23 cellular contexts compared by ENCODE assay signal in the genomic region with DNA sequence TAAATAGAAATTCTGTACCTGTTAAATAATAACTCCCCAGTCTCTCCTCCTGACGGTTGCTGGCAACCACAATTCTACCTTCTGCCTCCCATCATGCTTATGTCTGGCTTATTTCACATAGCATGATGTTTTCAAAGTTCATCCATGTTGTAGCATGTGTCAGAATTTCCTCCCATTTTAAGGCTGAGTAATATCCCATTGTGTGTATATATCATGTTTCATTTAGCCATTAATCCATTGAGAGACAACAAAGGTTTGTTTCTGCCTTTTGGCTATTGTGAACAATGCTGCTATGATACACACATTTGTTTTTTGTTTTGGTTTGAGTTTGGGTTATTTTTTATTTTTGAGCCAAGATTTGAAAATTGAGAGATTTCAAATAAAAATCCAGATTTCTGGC.
A peak's percentile ranks its signal among the peaks of the same experiment; 100 is the strongest.
DNase-seq lines count a peak whose midpoint lies in the region; ATAC-seq, FAIRE-seq and TF ChIP-seq lines count a peak whose summit lies in the region.
"Had no signal": no experiment of that assay in that cellular context is flagged by ENCODE, and none has a peak within 500 bp of the region (broad histone marks: within the 10 kb centered on the region; RNA-seq: fewer than 3 reads in every experiment).

No MANE protein-coding gene starts in this region.

- ATAC-seq in A549, result no peak
- ATAC-seq: CD8-positive, alpha-beta T cell had no signal

- TF ChIP-seq CTCF in A549 (IDR thresholded peaks at IDR 0.05) (no peak), epithelial cell of esophagus (IDR thresholded peaks at IDR 0.05; ENCODE audit: insufficient read depth, low read depth, low read length, missing control alignments) (no peak), GM10266 (IDR thresholded peaks at IDR 0.05; ENCODE audit: control insufficient read depth, insufficient read depth, low read depth, missing control alignments) (no peak), BE2C (IDR thresholded peaks at IDR 0.05; ENCODE audit: low read depth, low read length) (no peak)

- FAIRE-seq in A549 (lab: Jason Lieb, UNC) (peak; percentile 13), GM18507 (lab: Jason Lieb, UNC) (peak; percentile 5), HTR-8/SVneo (lab: Jason Lieb, UNC) (peak; percentile 26)
- FAIRE-seq: GM12891, H1 had no signal

- DNase-seq in A549 (ENCODE audit: low read depth in 1 of 2, low spot score in 1 of 2) (no peak), GM18507 (ENCODE audit: extremely low spot score, insufficient read length, low read depth) (no peak), HTR-8/SVneo (ENCODE audit: insufficient read length, low spot score) (no peak), epithelial cell of esophagus (ENCODE audit: low read depth) (peak; percentile 20), GM10266 (ENCODE audit: extremely low spot score) (no peak), BE2C (no peak), neuronal stem cell (ENCODE audit: low spot score) (no peak)
- DNase-seq: 8988T; Caco-2; CD4-positive, CD25-positive, alpha-beta regulatory T cell; CD8-positive, alpha-beta T cell; DMS 273 treated with DMSO at 0.1 percent for 48 hours; DMS79; EL; GDM1; GM23248; H7; HCEC 1CT; HFFc6 had no signal

- no peak overlapping the region for H3K23ac ChIP-seq in neuronal stem cell (ENCODE audit: low read depth, low read length, poor library complexity)

- H3K4me1 ChIP-seq in A549 (no peaks in the 10 kb centered on the region), BE2C (no peaks in the 10 kb centered on the region), neuronal stem cell (ENCODE audit: control insufficient read depth in 2 of 2, insufficient read depth in 1 of 2, low read depth in 1 of 2, low read length in 2 of 2) (no peaks in the 10 kb centered on the region)
- H3K4me1 ChIP-seq: Caco-2 had no signal

- H3K9me3 ChIP-seq in A549, result no peaks in the 10 kb centered on the region
- H3K9me3 ChIP-seq in BE2C, result no peaks in the 10 kb centered on the region
- no peaks in the 10 kb centered on the region for H3K9me3 ChIP-seq in neuronal stem cell (replicated peaks in 1 of 2; ENCODE audit: control insufficient read depth in 2 of 2, insufficient read depth in 1 of 2, low read depth in 1 of 2, low read length in 2 of 2)
- H3K9me3 ChIP-seq: BLaER1, Caco-2 had no signal

- no peak overlapping the region for H3K4me2 ChIP-seq in A549
- no peak overlapping the region for H3K4me2 ChIP-seq in neuronal stem cell (ENCODE audit: insufficient read depth, low read length, poor library complexity, severe bottlenecking)
- H3K4me2 ChIP-seq: BLaER1 had no signal

- H2BK12ac ChIP-seq in neuronal stem cell (ENCODE audit: low read length), result no peak overlapping the region

- POLR2A ChIA-PET in A549 (lab: Yijun Ruan, JAX), result no interaction called here

- 32% methylated on average over 1 of the region's 1 CpG for WGBS in A549 (ENCODE audit: missing lambda C conversion rate)
- WGBS in neuronal stem cell (ENCODE audit: extremely low coverage in 2 of 2, insufficient read length in 2 of 2, insufficient replicate concordance in 1 of 2), 2 donors, result no CpG with 5 or more reads among the region's 1 CpG

- no peak overlapping the region for H2BK120ac ChIP-seq in neuronal stem cell (ENCODE audit: low read depth, low read length)

- H2BK15ac ChIP-seq in neuronal stem cell (ENCODE audit: low read length), result no peak overlapping the region

- H4K8ac ChIP-seq in neuronal stem cell (ENCODE audit: low read depth, low read length), result no peak overlapping the region

- no peak overlapping the region for H3K9ac ChIP-seq in neuronal stem cell (ENCODE audit: low read depth, low read length, poor library complexity)
- H3K9ac ChIP-seq: BLaER1, GM23248 had no signal

- no peak for TF ChIP-seq RAD21 in A549 (conservative IDR thresholded peaks at IDR 0.05 in 1 of 2, IDR thresholded peaks at IDR 0.05 in 1 of 2)

- H3K4ac ChIP-seq in neuronal stem cell (ENCODE audit: low read length), result no peak overlapping the region

- CTCF ChIA-PET in A549 (lab: Yijun Ruan, JAX), result interaction anchor here (2.9 kb wide), 1 partner anchor 37 kb away, joined by 11 read pairs; no protein-coding TSS in a partner anchor

- H2AK5ac ChIP-seq in neuronal stem cell (ENCODE audit: low read depth, low read length), result no peak overlapping the region

- TF ChIP-seq POLR2A in A549 (IDR thresholded peaks at IDR 0.05; ENCODE audit: low read length), result no peak

- no peak for TF ChIP-seq EP300 in A549 (IDR thresholded peaks at IDR 0.05)

- H3K79me1 ChIP-seq in neuronal stem cell (ENCODE audit: low read depth, low read length), result no peaks in the 10 kb centered on the region

- no peak overlapping the region for H3K18ac ChIP-seq in neuronal stem cell (ENCODE audit: low read length)

- no peak overlapping the region for H2BK5ac ChIP-seq in neuronal stem cell (ENCODE audit: low read length)

- H3K14ac ChIP-seq in neuronal stem cell (ENCODE audit: low read length), result no peak overlapping the region

- H2AFZ ChIP-seq in neuronal stem cell (ENCODE audit: low read length), result no peak overlapping the region
- H2AFZ ChIP-seq: GM23248 had no signal

- H3K36me3 ChIP-seq in BE2C (no peaks in the 10 kb centered on the region), neuronal stem cell (replicated peaks in 1 of 2; ENCODE audit: control insufficient read depth in 2 of 2, insufficient read depth in 2 of 2, low read length in 2 of 2) (no peaks in the 10 kb centered on the region)
- H3K36me3 ChIP-seq: BLaER1 had no signal

- no peak overlapping the region for H3K27ac ChIP-seq in A549
- H3K27ac ChIP-seq in neuronal stem cell (replicated peaks; ENCODE audit: low read length), result no peak overlapping the region
- H3K27ac ChIP-seq: BLaER1, C4-2B, GM23248 had no signal

- no peak overlapping the region for H4K91ac ChIP-seq in neuronal stem cell (ENCODE audit: low read depth, low read length, poor library complexity)

- H3K27me3 ChIP-seq in BE2C, result peaks cover 38% of the 10 kb centered on the region
- no peaks in the 10 kb centered on the region for H3K27me3 ChIP-seq in neuronal stem cell (ENCODE audit: control insufficient read depth in 3 of 3, insufficient read depth in 3 of 3, low read depth in 1 of 3, low read length in 3 of 3)
- H3K27me3 ChIP-seq: BLaER1 had no signal

- no peak overlapping the region for H3K4me3 ChIP-seq in A549
- H3K4me3 ChIP-seq in epithelial cell of esophagus (ENCODE audit: low read length), result no peak overlapping the region
- no peak overlapping the region for H3K4me3 ChIP-seq in BE2C (ENCODE audit: low read depth, low read length)
- no peak overlapping the region for H3K4me3 ChIP-seq in neuronal stem cell (ENCODE audit: low read length in 2 of 2)
- H3K4me3 ChIP-seq: BLaER1, GM23248 had no signal

TF ChIP-seq in A549, 52 proteins besides CTCF, POLR2A, EP300 and RAD21:
- TF ChIP-seq RARB (CRISPR knock-in tag; IDR thresholded peaks at IDR 0.05) (no peak), HOXB5 (CRISPR knock-in tag; IDR thresholded peaks at IDR 0.05) (no peak), KDM5A (IDR thresholded peaks at IDR 0.05) (no peak), MAZ (IDR thresholded peaks at IDR 0.05; ENCODE audit: borderline replicate concordance, low read depth, low read length) (no peak), TP53 (CRISPR knock-in tag; IDR thresholded peaks at IDR 0.05) (no peak), RFX5 (IDR thresholded peaks at IDR 0.05) (no peak), MAX (IDR thresholded peaks at IDR 0.05) (no peak), SMC3 (IDR thresholded peaks at IDR 0.05) (no peak), JUN (IDR thresholded peaks at IDR 0.05) (no peak), HDAC2 (IDR thresholded peaks at IDR 0.05) (no peak)
TF ChIP-seq in A549: peak in this region for 0.
